In the genomic region with DNA sequence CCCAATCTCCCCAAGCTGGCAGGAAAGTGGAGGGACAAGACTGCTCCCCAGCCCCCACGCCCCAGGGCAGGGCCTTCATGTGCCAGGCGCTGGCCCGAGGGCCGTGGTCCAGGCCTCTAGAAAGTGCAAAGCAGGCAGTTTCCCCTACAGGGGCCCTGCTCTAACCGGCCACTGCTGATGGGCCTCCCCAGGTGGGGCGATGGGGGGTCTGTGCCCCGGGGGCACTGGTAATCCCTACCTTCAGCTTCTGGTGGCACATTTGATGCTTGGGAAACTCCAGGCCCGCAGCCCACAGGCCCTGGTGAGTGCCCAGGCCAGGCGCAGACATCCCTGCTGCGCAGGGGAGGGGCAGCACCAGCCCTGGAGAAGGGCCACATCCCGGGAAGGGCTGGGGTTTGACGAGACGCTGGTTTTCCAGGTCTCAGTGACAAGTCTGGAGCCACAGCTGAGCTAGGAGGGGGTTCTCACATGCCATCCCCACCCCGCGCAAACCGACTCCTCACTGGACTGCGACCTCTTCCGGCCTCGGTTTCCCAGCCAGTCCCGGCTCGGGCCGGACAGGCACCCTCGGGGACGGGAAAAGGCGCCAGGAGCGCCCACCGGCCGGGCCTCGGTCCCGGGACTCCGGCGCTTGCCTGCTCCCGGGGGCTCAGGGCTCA, we compare ENCODE assay signal across 13 cellular contexts. TPM values are rescaled to one million over a fixed set of nuclear protein-coding genes. Genes with fewer than 3 reads are reported as not detected.
A peak's percentile ranks its signal among the peaks of the same experiment; 100 is the strongest.
DNase-seq lines count a peak whose midpoint lies in the region; TF ChIP-seq lines count a peak whose summit lies in the region.
"Had no signal": no experiment of that assay in that cellular context is flagged by ENCODE, and none has a peak within 500 bp of the region (broad histone marks: within the 10 kb centered on the region; RNA-seq: fewer than 3 reads in every experiment).

No MANE protein-coding gene starts in this region.

- no peaks in the 10 kb centered on the region for H3K36me3 Mint-ChIP-seq in progenitor cell of endocrine pancreas (ENCODE audit: insufficient read depth)

- H3K27me3 Mint-ChIP-seq in progenitor cell of endocrine pancreas = peaks cover 64% of the 10 kb centered on the region

- peak overlapping the region; percentile 38 for H3K4me3 Mint-ChIP-seq in progenitor cell of endocrine pancreas (ENCODE audit: low read depth)

- DNase-seq in cardiac muscle cell (ENCODE audit: low read depth in 1 of 2, low spot score in 1 of 2) = no peak
- no peak for DNase-seq in cardiac septum (ENCODE audit: low spot score)
- DNase-seq in iPS DF 6.9 (ENCODE audit: low read depth, low spot score) = no peak
- DNase-seq in progenitor cell of endocrine pancreas (ENCODE audit: low spot score, unreplicated experiment) = no peak
- DNase-seq in KBM-7 = no peak
- no peak for DNase-seq in NCI-H1436 (lab: John Stamatoyannopoulos, UW)
- no peak for DNase-seq in HCEC 1CT
- DNase-seq in EL = no peak
- DNase-seq: amniotic stem cell, NCI-H1105, small intestine had no signal

- WGBS in iPS DF 6.9 (ENCODE audit: insufficient coverage, insufficient read length) = no CpG with 5 or more reads among the region's 33 CpGs

- TF ChIP-seq CTCF in cardiac muscle cell (IDR thresholded peaks at IDR 0.05; ENCODE audit: low read depth, low read length) = no peak
- no peak for TF ChIP-seq CTCF in progenitor cell of endocrine pancreas (IDR thresholded peaks at IDR 0.05; ENCODE audit: unreplicated experiment)

- no peaks in the 10 kb centered on the region for H3K36me3 ChIP-seq in cardiac muscle cell
- H3K36me3 ChIP-seq in iPS DF 6.9 (ENCODE audit: control insufficient read depth, insufficient read depth, low read length) = no peaks in the 10 kb centered on the region

- peaks cover 53% of the 10 kb centered on the region for H3K27me3 ChIP-seq in cardiac muscle cell
- peaks cover 11% of the 10 kb centered on the region for H3K27me3 ChIP-seq in iPS DF 6.9 (ENCODE audit: control insufficient read depth, insufficient read depth, low read length)

- H3K4me1 ChIP-seq in cardiac muscle cell (ENCODE audit: low read depth) = peaks cover 8% of the 10 kb centered on the region
- H3K4me1 ChIP-seq in iPS DF 6.9 (ENCODE audit: control insufficient read depth, insufficient read depth, low read length) = peaks cover 5% of the 10 kb centered on the region

- no peak overlapping the region for H3K27ac Mint-ChIP-seq in progenitor cell of endocrine pancreas

- in situ Hi-C loops in KBM-7 (cut with MboI; ENCODE audit: low pct_unique_long_range_greater_than_20kb, low sequenced_read_pairs) = no loop called here

- H3K4me1 Mint-ChIP-seq in progenitor cell of endocrine pancreas (ENCODE audit: low read depth) = peaks cover 3% of the 10 kb centered on the region

- intact Hi-C loops in cardiac septum (cut with DNase I) = loop anchor here (5.0 kb wide), 2 partner anchors 52 to 202 kb away; no protein-coding TSS in a partner anchor

- H3K27ac ChIP-seq in cardiac muscle cell = no peak overlapping the region
- H3K27ac ChIP-seq in iPS DF 6.9 (ENCODE audit: low read length) = no peak overlapping the region

- H3K4me3 ChIP-seq in cardiac muscle cell (peak overlapping the region; percentile 38), iPS DF 6.9 (ENCODE audit: low read length) (peak overlapping the region; percentile 42; the same call in 1 of the 2 replicates)

- no peaks in the 10 kb centered on the region for H3K9me3 Mint-ChIP-seq in progenitor cell of endocrine pancreas (ENCODE audit: low read depth)

- H3K9me3 ChIP-seq in cardiac muscle cell (ENCODE audit: low read depth) = no peaks in the 10 kb centered on the region
- H3K9me3 ChIP-seq in iPS DF 6.9 (ENCODE audit: control insufficient read depth, insufficient read depth, low read length) = no peaks in the 10 kb centered on the region

RNA-seq across cellular contexts. Expression of gene DOC2B, which starts 1.6 kb away (rescaled TPM):
- 0.35 and 1.6 TPM in 2 replicates for total RNA-seq in cardiac muscle cell
- 0.21 and 0.85 TPM in 2 replicates for polyA plus RNA-seq in cardiac muscle cell
- total RNA-seq in cardiac septum = 6.4 TPM
- total RNA-seq in progenitor cell of endocrine pancreas = 1.2 and 1.3 TPM in 2 replicates

RNA-seq across cellular contexts. Expression of gene SCGB1C2, which starts 42.5 kb away (rescaled TPM):
- total RNA-seq in cardiac muscle cell (not detected in 2 replicates), cardiac septum (not detected), progenitor cell of endocrine pancreas (not detected in 2 replicates)
- polyA plus RNA-seq in cardiac muscle cell = not detected in 2 replicates
- total RNA-seq: esophagus mucosa, left lobe of liver had no signal
- polyA plus RNA-seq: small intestine had no signal
